Comparison of ENCODE assay signal across 19 cellular contexts in genomic region chr11:59221438-59221837, GRCh38. TPM values are rescaled to one million over a fixed set of nuclear protein-coding genes. Genes with fewer than 3 reads are reported as not detected.
DNase-seq lines count a peak whose midpoint lies in the region; ATAC-seq and TF ChIP-seq lines count a peak whose summit lies in the region.
"Had no signal": no experiment of that assay in that cellular context is flagged by ENCODE, and none has a peak within 500 bp of the region (broad histone marks: within the 10 kb centered on the region; RNA-seq: fewer than 3 reads in every experiment).

No MANE protein-coding gene starts in this region.

- no peak overlapping the region for H3K4me3 ChIP-seq in cardiac muscle cell
- no peak overlapping the region for H3K4me3 ChIP-seq in upper lobe of left lung
- H3K4me3 ChIP-seq: ascending aorta, skin epidermis, thyroid gland had no signal

- H3K4me1 ChIP-seq in cardiac muscle cell (ENCODE audit: low read depth) (no peaks in the 10 kb centered on the region), upper lobe of left lung (peaks cover 13 to 33% (median 27%) of the 10 kb centered on the region in 4 donors)
- H3K4me1 ChIP-seq: ascending aorta had no signal

- H3K27me3 ChIP-seq in cardiac muscle cell (no peaks in the 10 kb centered on the region), upper lobe of left lung (no peaks in the 10 kb centered on the region)
- H3K27me3 ChIP-seq: ascending aorta, thyroid gland had no signal

- DNase-seq in cardiac muscle cell (ENCODE audit: low read depth in 1 of 2, low spot score in 1 of 2) (peak in 1 of 2 donors; percentile 72), Right ventricle myocardium inferior (ENCODE audit: missing footprints) (no peak), amniotic epithelial cell (ENCODE audit: low read depth) (peak; percentile 83), hepatic stellate cell (ENCODE audit: low spot score) (peak; percentile 52), upper lobe of left lung (no peak), COR-L47 (lab: John Stamatoyannopoulos, UW) (no peak), type B pancreatic cell (ENCODE audit: extremely low spot score, unreplicated experiment) (no peak)
- DNase-seq: activated CD4-positive, alpha-beta T cell treated with anti-CD3 and anti-CD28 coated beads, Interleukin-2, amount 50 U/mL, for 1 hour; effector CD8-positive, alpha-beta T cell; left ventricle myocardium superior; T-helper 17 cell; thyroid gland had no signal

- no peak overlapping the region for H3K27ac Mint-ChIP-seq in type B pancreatic cell
- H3K27ac Mint-ChIP-seq: T-helper 17 cell had no signal

- H3K9me3 Mint-ChIP-seq in type B pancreatic cell = no peaks in the 10 kb centered on the region

- ATAC-seq in Right ventricle myocardium inferior (no peak), upper lobe of left lung (ENCODE audit: low FRiP score in 2 of 2) (peak in 1 of 2 donors; percentile 18), HG03097 (IDR thresholded peaks at IDR 0.05; ENCODE audit: low FRiP score, unreplicated experiment) (no peak)
- ATAC-seq: left ventricle myocardium superior, Panc1, T-helper 17 cell had no signal

- no peaks in the 10 kb centered on the region for H3K36me3 Mint-ChIP-seq in type B pancreatic cell

- no peak for TF ChIP-seq EP300 in upper lobe of left lung (IDR thresholded peaks at IDR 0.05)

- H3K36me3 ChIP-seq in cardiac muscle cell (no peaks in the 10 kb centered on the region), upper lobe of left lung (no peaks in the 10 kb centered on the region)
- H3K36me3 ChIP-seq: ascending aorta, thyroid gland had no signal

- H3K4me3 Mint-ChIP-seq in type B pancreatic cell = no peak overlapping the region
- H3K4me3 Mint-ChIP-seq: T-helper 17 cell had no signal

- peaks cover 4% of the 10 kb centered on the region for H3K4me1 Mint-ChIP-seq in type B pancreatic cell (ENCODE audit: unreplicated experiment)

- no peak for TF ChIP-seq POLR2A in upper lobe of left lung (IDR thresholded peaks at IDR 0.05)

- peaks cover 8% of the 10 kb centered on the region for H3K27me3 Mint-ChIP-seq in type B pancreatic cell

- 52 to 63% methylated on average over 4 of the region's 4 CpGs for WGBS in upper lobe of left lung, 2 donors

- H3K27ac ChIP-seq in cardiac muscle cell = no peak overlapping the region
- peak overlapping the region in 3 of 4 donors; percentile 56 to 73 (median 69) for H3K27ac ChIP-seq in upper lobe of left lung
- H3K27ac ChIP-seq: thyroid gland had no signal

- H3K9me3 ChIP-seq in cardiac muscle cell (ENCODE audit: low read depth) = no peaks in the 10 kb centered on the region
- no peaks in the 10 kb centered on the region for H3K9me3 ChIP-seq in upper lobe of left lung
- H3K9me3 ChIP-seq: ascending aorta, thyroid gland had no signal

- intact Hi-C loops in Right ventricle myocardium inferior (cut with DNase I) = no loop called here

- TF ChIP-seq CTCF in cardiac muscle cell (IDR thresholded peaks at IDR 0.05; ENCODE audit: low read depth, low read length) (peak; percentile 33), upper lobe of left lung (IDR thresholded peaks at IDR 0.05) (peak in 1 of 6 experiments; percentile 4), type B pancreatic cell (conservative IDR thresholded peaks at IDR 0.05) (no peak)

RNA-seq across cellular contexts. Expression of gene MPEG1, which starts 8.7 kb away (rescaled TPM):
- total RNA-seq in cardiac muscle cell (not detected in 2 replicates), Right ventricle myocardium inferior (18.3 TPM), upper lobe of left lung (10 to 100 TPM in 5 of 6 donors, 1 to 10 TPM in 1; 5.5 to 59.2 (median 25.1) TPM), type B pancreatic cell (ENCODE audit: low replicate concordance) (not detected in 2 replicates)
- polyA plus RNA-seq in cardiac muscle cell = not detected in 2 replicates
- total RNA-seq: A673, Daoy, H4 had no signal

RNA-seq across cellular contexts. Expression of gene DTX4, which starts 49.5 kb away (rescaled TPM):
- 2.7 and 3.1 TPM in 2 replicates for total RNA-seq in cardiac muscle cell
- 1.1 and 1.8 TPM in 2 replicates for polyA plus RNA-seq in cardiac muscle cell
- 2.1 TPM for total RNA-seq in Right ventricle myocardium inferior
- 10 to 100 TPM; 33.4 to 58.7 (median 48.5) TPM for total RNA-seq in upper lobe of left lung
- 55.3 and 79.2 TPM in 2 replicates for total RNA-seq in type B pancreatic cell (ENCODE audit: low replicate concordance)
- total RNA-seq: Daoy had no signal

Comparison
In these comparisons a context has a peak if more than half of its experiments do, and no peak if none do; other contexts are left out.
1. DNase-seq: peak in amniotic epithelial cell (single experiment) and hepatic stellate cell (single experiment); none in Right ventricle myocardium inferior (single experiment), upper lobe of left lung (0 of 2), COR-L47 (single experiment) and type B pancreatic cell (single experiment).